ENCODE assay signal across 1 cellular context in the genomic region with DNA sequence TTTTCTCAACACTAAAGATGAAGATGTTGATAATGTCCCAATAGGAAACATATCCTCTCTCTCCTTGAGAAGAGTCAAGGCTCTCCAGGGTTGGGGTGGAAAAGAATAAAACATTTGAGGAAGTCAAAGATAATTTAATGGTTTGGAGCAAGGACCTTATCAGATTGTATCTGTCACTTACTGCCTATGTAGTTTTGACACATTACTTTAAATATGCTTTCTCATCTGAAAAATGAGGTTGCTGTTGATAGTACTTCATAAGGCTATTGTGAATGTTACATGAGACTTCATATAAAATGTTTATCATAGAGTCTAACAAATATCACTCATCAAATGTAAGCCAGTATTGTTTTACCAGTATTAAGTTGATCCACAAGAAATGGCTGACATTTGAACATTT.
TF ChIP-seq lines count a peak whose summit lies in the region.

No MANE protein-coding gene starts in this region.

TF ChIP-seq in K562, 482 proteins besides CTCF, POLR2A, EP300 and RAD21 (continued from another document):
- TF ChIP-seq NFE2 (IDR thresholded peaks at IDR 0.05; ENCODE audit: low read depth) = peak; percentile 76
- no peak for TF ChIP-seq RBM25 (IDR thresholded peaks at IDR 0.05; ENCODE audit: low read depth, low read length, severe bottlenecking)
- TF ChIP-seq SAP30 (IDR thresholded peaks at IDR 0.05; ENCODE audit: borderline replicate concordance, insufficient read depth, low read depth, low read length, poor library complexity, severe bottlenecking) = no peak
- TF ChIP-seq NR2C2 (CRISPR knock-in tag; IDR thresholded peaks at IDR 0.05) = no peak
- TF ChIP-seq NR2C2 (tag; IDR thresholded peaks at IDR 0.05) = no peak
- TF ChIP-seq, protein P1, sequence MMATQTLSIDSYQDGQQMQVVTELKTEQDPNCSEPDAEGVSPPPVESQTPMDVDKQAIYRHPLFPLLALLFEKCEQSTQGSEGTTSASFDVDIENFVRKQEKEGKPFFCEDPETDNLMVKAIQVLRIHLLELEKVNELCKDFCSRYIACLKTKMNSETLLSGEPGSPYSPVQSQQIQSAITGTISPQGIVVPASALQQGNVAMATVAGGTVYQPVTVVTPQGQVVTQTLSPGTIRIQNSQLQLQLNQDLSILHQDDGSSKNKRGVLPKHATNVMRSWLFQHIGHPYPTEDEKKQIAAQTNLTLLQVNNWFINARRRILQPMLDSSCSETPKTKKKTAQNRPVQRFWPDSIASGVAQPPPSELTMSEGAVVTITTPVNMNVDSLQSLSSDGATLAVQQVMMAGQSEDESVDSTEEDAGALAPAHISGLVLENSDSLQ (IDR thresholded peaks at IDR 0.05) = peak; percentile 70; the same call in 1 of the 2 replicates
- no peak for TF ChIP-seq BRD9 (IDR thresholded peaks at IDR 0.05; ENCODE audit: low read depth, partially characterized antibody)
- no peak for TF ChIP-seq SMARCB1 (IDR thresholded peaks at IDR 0.05; ENCODE audit: insufficient read length, low read depth)
- no peak for TF ChIP-seq ZNF644 (tag; IDR thresholded peaks at IDR 0.05; ENCODE audit: low read depth)
- no peak for TF ChIP-seq VEZF1 (CRISPR knock-in tag; IDR thresholded peaks at IDR 0.05)
- no peak for TF ChIP-seq SUPT5H (IDR thresholded peaks at IDR 0.05)
